In genomic region chr4:101724093-101724492, GRCh38 we compare ENCODE assay signal across 17 cellular contexts.
DNase-seq lines count a peak whose midpoint lies in the region; ATAC-seq and TF ChIP-seq lines count a peak whose summit lies in the region.
"Had no signal": no experiment of that assay in that cellular context is flagged by ENCODE, and none has a peak within 500 bp of the region (broad histone marks: within the 10 kb centered on the region; RNA-seq: fewer than 3 reads in every experiment).

No MANE protein-coding gene starts in this region.

- peaks cover 4% of the 10 kb centered on the region for H3K9me3 Mint-ChIP-seq in type B pancreatic cell
- H3K9me3 Mint-ChIP-seq: activated naive CD8-positive, alpha-beta T cell treated with anti-CD3 and anti-CD28 coated beads, Interleukin-2, amount 10 ng/mL, durations not matched to agents 7 days and 5 days had no signal

- no peaks in the 10 kb centered on the region for H3K4me1 Mint-ChIP-seq in type B pancreatic cell (ENCODE audit: unreplicated experiment)

- intact Hi-C loops in head of caudate nucleus (cut with DNase I) = no loop called here

- H3K27ac Mint-ChIP-seq in type B pancreatic cell = no peak overlapping the region
- H3K27ac Mint-ChIP-seq: activated CD8-positive, alpha-beta memory T cell treated with anti-CD3 and anti-CD28 coated beads, Interleukin-2, amount 10 ng/mL, durations not matched to agents 7 days and 5 days; activated naive CD8-positive, alpha-beta T cell treated with anti-CD3 and anti-CD28 coated beads, Interleukin-2, amount 10 ng/mL, durations not matched to agents 7 days and 5 days; progenitor cell of endocrine pancreas had no signal

- no peaks in the 10 kb centered on the region for H3K36me3 Mint-ChIP-seq in type B pancreatic cell
- H3K36me3 Mint-ChIP-seq: activated CD8-positive, alpha-beta memory T cell treated with anti-CD3 and anti-CD28 coated beads, Interleukin-2, amount 10 ng/mL, durations not matched to agents 7 days and 5 days; activated naive CD8-positive, alpha-beta T cell treated with anti-CD3 and anti-CD28 coated beads, Interleukin-2, amount 10 ng/mL, durations not matched to agents 7 days and 5 days had no signal

- TF ChIP-seq CTCF in type B pancreatic cell (conservative IDR thresholded peaks at IDR 0.05) = no peak

- ATAC-seq in HG02610 (IDR thresholded peaks at IDR 0.05; ENCODE audit: unreplicated experiment) = no peak
- ATAC-seq: activated CD8-positive, alpha-beta memory T cell treated with anti-CD3 and anti-CD28 coated beads, Interleukin-2, amount 10 ng/mL, durations not matched to agents 7 days and 5 days had no signal

- H3K27me3 Mint-ChIP-seq in type B pancreatic cell = no peaks in the 10 kb centered on the region
- H3K27me3 Mint-ChIP-seq: activated CD8-positive, alpha-beta memory T cell treated with anti-CD3 and anti-CD28 coated beads, Interleukin-2, amount 10 ng/mL, durations not matched to agents 7 days and 5 days; activated naive CD8-positive, alpha-beta T cell treated with anti-CD3 and anti-CD28 coated beads, Interleukin-2, amount 10 ng/mL, durations not matched to agents 7 days and 5 days; progenitor cell of endocrine pancreas had no signal

- DNase-seq in DMS153 (lab: John Stamatoyannopoulos, UW) (peak; percentile 31), DMS153 treated with DMSO at 0.1 percent for 48 hours (lab: John Stamatoyannopoulos, UW; ENCODE audit: unreplicated experiment) (no peak), DMS53 treated with DMSO at 0.1 percent for 48 hours (lab: John Stamatoyannopoulos, UW; ENCODE audit: unreplicated experiment) (peak; percentile 51), NCI-H146 treated with DMSO at 0.1 percent for 48 hours (lab: John Stamatoyannopoulos, UW; ENCODE audit: unreplicated experiment) (peak; percentile 11), head of caudate nucleus (peak in 29 of 42 donors; percentile 2 to 79 (median 38)), NOMO-1 treated with DMSO at 0.1 percent for 48 hours (lab: John Stamatoyannopoulos, UW; ENCODE audit: unreplicated experiment) (no peak), type B pancreatic cell (ENCODE audit: extremely low spot score, unreplicated experiment) (no peak)
- DNase-seq: activated CD8-positive, alpha-beta memory T cell treated with anti-CD3 and anti-CD28 coated beads, Interleukin-2, amount 10 ng/mL, durations not matched to agents 7 days and 5 days; activated naive CD8-positive, alpha-beta T cell treated with anti-CD3 and anti-CD28 coated beads, Interleukin-2, amount 10 ng/mL, durations not matched to agents 7 days and 5 days; effector CD8-positive, alpha-beta T cell; GM23248; hippocampal formation; left cardiac atrium; NCI-H2171; PC-9 had no signal

- H3K4me3 Mint-ChIP-seq in type B pancreatic cell = no peak overlapping the region
- H3K4me3 Mint-ChIP-seq: activated CD8-positive, alpha-beta memory T cell treated with anti-CD3 and anti-CD28 coated beads, Interleukin-2, amount 10 ng/mL, durations not matched to agents 7 days and 5 days; activated naive CD8-positive, alpha-beta T cell treated with anti-CD3 and anti-CD28 coated beads, Interleukin-2, amount 10 ng/mL, durations not matched to agents 7 days and 5 days had no signal

Comparison
In these comparisons a context has a peak if more than half of its experiments do, and no peak if none do; other contexts are left out.
1. DNase-seq: peak in DMS153 (single experiment), DMS53 treated with DMSO at 0.1 percent for 48 hours (single experiment), NCI-H146 treated with DMSO at 0.1 percent for 48 hours (single experiment) and head of caudate nucleus (29 of 42); none in DMS153 treated with DMSO at 0.1 percent for 48 hours (single experiment), NOMO-1 treated with DMSO at 0.1 percent for 48 hours (single experiment) and type B pancreatic cell (single experiment).